Comparison of ENCODE assay signal across 8 cellular contexts in the genomic region with DNA sequence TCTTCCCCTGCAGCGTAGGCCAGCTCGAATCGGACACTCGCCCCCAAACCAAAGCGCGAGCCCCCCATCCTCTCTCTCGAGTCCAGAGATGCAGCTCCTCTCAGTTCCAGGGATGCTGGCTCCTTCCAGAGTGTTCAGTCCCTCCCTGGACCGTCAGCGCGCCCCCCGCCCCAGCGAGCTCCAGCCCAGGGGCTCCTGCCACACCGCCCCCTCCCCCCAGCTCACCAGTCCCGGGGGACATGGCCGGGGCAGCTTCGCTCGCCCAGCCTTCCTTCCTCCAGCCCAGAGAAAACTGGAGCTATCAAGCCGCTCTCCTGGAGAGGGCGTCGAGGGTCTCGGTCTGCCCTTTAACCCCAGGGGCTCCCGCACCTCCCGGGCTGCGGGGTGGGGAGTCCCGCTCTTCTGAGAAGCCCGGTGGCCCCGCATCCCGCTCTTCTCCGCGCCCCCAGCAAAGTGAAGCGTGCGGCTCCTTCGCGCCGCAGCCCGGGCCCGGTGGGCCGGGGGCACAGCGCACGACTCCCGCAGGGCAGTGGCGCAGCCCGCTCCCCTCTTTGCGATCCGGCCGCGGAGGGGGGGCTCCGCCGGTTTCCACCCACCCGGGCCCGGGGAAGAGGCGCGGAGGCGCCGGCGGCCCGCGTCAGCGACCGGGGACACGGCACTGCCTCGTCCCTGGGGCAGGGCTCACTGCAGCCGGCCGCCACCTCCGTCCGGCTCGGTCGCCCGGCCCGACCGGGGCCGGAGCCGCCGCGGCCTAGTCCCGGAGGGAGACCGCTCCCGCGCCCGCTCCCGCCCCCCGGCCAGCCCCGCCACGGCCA. TPM values are rescaled to one million over a fixed set of nuclear protein-coding genes. Genes with fewer than 3 reads are reported as not detected.
A peak's percentile ranks its signal among the peaks of the same experiment; 100 is the strongest.
DNase-seq lines count a peak whose midpoint lies in the region; ATAC-seq and TF ChIP-seq lines count a peak whose summit lies in the region.

No MANE protein-coding gene starts in this region.

- H3K4me3 ChIP-seq in GM08714 (ENCODE audit: low read length): peak overlapping the region; percentile 67
- peak overlapping the region; percentile 61 for H3K4me3 ChIP-seq in Jurkat, Clone E6-1 (ENCODE audit: low read length)
- peak overlapping the region; percentile 88 to 99 for H3K4me3 ChIP-seq in muscle layer of duodenum (ENCODE audit: low read depth in 1 of 2, low read length in 2 of 2)
- peak overlapping the region; percentile 71 for H3K4me3 ChIP-seq in suprapubic skin

- H3K27me3 ChIP-seq in muscle layer of duodenum (ENCODE audit: low read depth, low read length) (peaks cover 4% of the 10 kb centered on the region), suprapubic skin (no peaks in the 10 kb centered on the region)

- peak overlapping the region; percentile 83 for H3K27ac Mint-ChIP-seq in activated CD8-positive, alpha-beta T cell treated with anti-CD3 and anti-CD28 coated beads, Interleukin-2, amount 10 ng/mL, durations not matched to agents 7 days and 5 days

- WGBS in suprapubic skin: under 1% methylated on average over 30 of the region's 84 CpGs

- H3K36me3 Mint-ChIP-seq in activated CD8-positive, alpha-beta T cell treated with anti-CD3 and anti-CD28 coated beads, Interleukin-2, amount 10 ng/mL, durations not matched to agents 7 days and 5 days (ENCODE audit: low read depth): peaks cover 12% of the 10 kb centered on the region

- H3K4me3 Mint-ChIP-seq in activated CD8-positive, alpha-beta T cell treated with anti-CD3 and anti-CD28 coated beads, Interleukin-2, amount 10 ng/mL, durations not matched to agents 7 days and 5 days: peak overlapping the region; percentile 98

- no peaks in the 10 kb centered on the region for H3K9me3 Mint-ChIP-seq in activated CD8-positive, alpha-beta T cell treated with anti-CD3 and anti-CD28 coated beads, Interleukin-2, amount 10 ng/mL, durations not matched to agents 7 days and 5 days (ENCODE audit: insufficient read depth)

- POLR2A ChIA-PET in activated CD8-positive, alpha-beta T cell treated with anti-CD3 and anti-CD28 coated beads, Interleukin-2, amount 10 ng/mL, durations not matched to agents 7 days and 5 days (lab: Charles Lee): interaction anchor here (0.9 to 2.1 kb wide), 3 partner anchors 41 to 222 kb away, joined by 3 to 12 read pairs (median 4); partner anchors contain the start of gene GPBP1

- peaks cover 19% of the 10 kb centered on the region for H3K27me3 Mint-ChIP-seq in activated CD8-positive, alpha-beta T cell treated with anti-CD3 and anti-CD28 coated beads, Interleukin-2, amount 10 ng/mL, durations not matched to agents 7 days and 5 days (ENCODE audit: low read depth)

- peaks cover 7 to 15% of the 10 kb centered on the region in 2 donors for H3K4me1 ChIP-seq in muscle layer of duodenum (ENCODE audit: control insufficient read depth in 1 of 2, insufficient read depth in 2 of 2, low read length in 2 of 2)
- H3K4me1 ChIP-seq in suprapubic skin: peaks cover 20% of the 10 kb centered on the region

- no peak for DNase-seq in Jurkat, Clone E6-1 (ENCODE audit: low read depth, low spot score)
- peak; percentile 22 for DNase-seq in activated CD8-positive, alpha-beta T cell treated with anti-CD3 and anti-CD28 coated beads, Interleukin-2, amount 10 ng/mL, durations not matched to agents 7 days and 5 days
- no peak for DNase-seq in epithelial cell of prostate (ENCODE audit: low read depth, low spot score)
- peak in 1 of 2 donors; percentile 71 for DNase-seq in suprapubic skin (ENCODE audit: low spot score in 2 of 2)
- DNase-seq in mesenteric fat pad (ENCODE audit: low spot score): no peak

- H3K9me3 ChIP-seq in muscle layer of duodenum (ENCODE audit: control insufficient read depth in 1 of 2, low read length in 2 of 2): no peaks in the 10 kb centered on the region
- H3K9me3 ChIP-seq in suprapubic skin: no peaks in the 10 kb centered on the region

- TF ChIP-seq POLR2A in suprapubic skin (IDR thresholded peaks at IDR 0.05): no peak

- CTCF ChIA-PET in activated CD8-positive, alpha-beta T cell treated with anti-CD3 and anti-CD28 coated beads, Interleukin-2, amount 10 ng/mL, durations not matched to agents 7 days and 5 days (lab: Charles Lee): interaction anchor here (1.2 to 4.3 kb wide), 4 partner anchors 9 to 268 kb away, joined by 4 to 31 read pairs (median 4); no protein-coding TSS in a partner anchor

- H3K4me1 Mint-ChIP-seq in activated CD8-positive, alpha-beta T cell treated with anti-CD3 and anti-CD28 coated beads, Interleukin-2, amount 10 ng/mL, durations not matched to agents 7 days and 5 days (ENCODE audit: low read depth): peaks cover 24% of the 10 kb centered on the region

- H3K27ac ChIP-seq in epithelial cell of prostate (peak overlapping the region; percentile 55), muscle layer of duodenum (ENCODE audit: low read length) (peak overlapping the region; percentile 8), suprapubic skin (peak overlapping the region; percentile 90)

- peak; percentile 46 for ATAC-seq in GM21723 (IDR thresholded peaks at IDR 0.05; ENCODE audit: unreplicated experiment)
- ATAC-seq in activated CD8-positive, alpha-beta T cell treated with anti-CD3 and anti-CD28 coated beads, Interleukin-2, amount 10 ng/mL, durations not matched to agents 7 days and 5 days: peak; percentile 57

- TF ChIP-seq EP300 in suprapubic skin (IDR thresholded peaks at IDR 0.05): no peak

- TF ChIP-seq CTCF in suprapubic skin (IDR thresholded peaks at IDR 0.05): no peak

- no peaks in the 10 kb centered on the region for H3K36me3 ChIP-seq in muscle layer of duodenum (ENCODE audit: control insufficient read depth in 1 of 2, insufficient read depth in 2 of 2, low read length in 2 of 2)
- H3K36me3 ChIP-seq in suprapubic skin: no peaks in the 10 kb centered on the region

RNA-seq across cellular contexts. Expression of gene MIER3, which starts 0.6 kb away (rescaled TPM):
- polyA plus RNA-seq in Jurkat, Clone E6-1 (2012; ENCODE audit: insufficient read depth, insufficient read length): 15.1 TPM
- 10 to 100 TPM; 22.5 to 24.1 TPM for total RNA-seq in activated CD8-positive, alpha-beta T cell treated with anti-CD3 and anti-CD28 coated beads, Interleukin-2, amount 10 ng/mL, durations not matched to agents 7 days and 5 days
- total RNA-seq in suprapubic skin: 10 to 100 TPM; 10.7 to 15.9 (median 14.9) TPM
- total RNA-seq in mesenteric fat pad: 19.6 TPM

RNA-seq across cellular contexts. Expression of gene SETD9, which starts 41.9 kb away (rescaled TPM):
- polyA plus RNA-seq in Jurkat, Clone E6-1 (2012; ENCODE audit: insufficient read depth, insufficient read length): 7.4 TPM
- 1 to 10 TPM; 4.7 to 5.6 TPM for total RNA-seq in activated CD8-positive, alpha-beta T cell treated with anti-CD3 and anti-CD28 coated beads, Interleukin-2, amount 10 ng/mL, durations not matched to agents 7 days and 5 days
- total RNA-seq in suprapubic skin (10 to 100 TPM in 2 of 4 donors, 1 to 10 TPM in 2; 6.3 to 14.4 (median 8.7) TPM), mesenteric fat pad (11.9 TPM)

Comparison
In these comparisons a context has a peak if more than half of its experiments do, and no peak if none do; other contexts are left out.
1. H3K27ac ChIP-seq: peak in every context shown above with its lines; median percentile 90 in suprapubic skin; 55 in epithelial cell of prostate; 8 in muscle layer of duodenum.